ENCODE assay signal across 29 cellular contexts in the genomic region with DNA sequence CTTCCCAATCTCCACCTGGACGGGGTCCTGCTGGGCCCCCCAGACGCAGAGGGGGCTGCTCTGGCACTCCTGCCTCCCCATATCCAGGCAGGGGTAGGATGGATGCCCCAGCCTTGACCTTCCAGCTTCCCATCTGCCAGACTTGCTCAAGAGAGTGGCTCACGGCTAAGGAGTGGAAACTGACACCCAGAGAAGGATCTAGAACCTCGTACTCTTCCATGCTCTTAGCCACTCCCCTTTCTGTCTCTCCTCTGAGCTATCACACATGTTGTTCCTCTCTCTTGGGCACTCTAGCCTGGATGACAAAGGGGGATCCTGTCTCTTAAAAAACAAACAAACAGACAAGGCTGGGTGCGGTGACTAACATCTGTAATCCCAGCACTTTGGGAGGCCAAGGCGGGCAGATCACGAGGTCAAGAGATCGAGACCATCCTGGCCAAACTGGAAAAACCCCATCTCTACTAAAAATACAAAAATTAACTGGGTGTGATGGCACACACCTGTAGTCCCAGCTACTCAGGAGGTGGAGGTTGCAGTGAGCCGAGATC. TPM values are rescaled to one million over a fixed set of nuclear protein-coding genes. Genes with fewer than 3 reads are reported as not detected.
DNase-seq lines count a peak whose midpoint lies in the region; ATAC-seq and TF ChIP-seq lines count a peak whose summit lies in the region.
"Had no signal": no experiment of that assay in that cellular context is flagged by ENCODE, and none has a peak within 500 bp of the region (broad histone marks: within the 10 kb centered on the region; RNA-seq: fewer than 3 reads in every experiment).

No MANE protein-coding gene starts in this region.

- no peak for TF ChIP-seq CTCF in right atrium auricular region (IDR thresholded peaks at IDR 0.05)
- no peak for TF ChIP-seq CTCF in gastroesophageal sphincter (IDR thresholded peaks at IDR 0.05)
- no peak for TF ChIP-seq CTCF in transverse colon (IDR thresholded peaks at IDR 0.05)

- H3K36me3 ChIP-seq in right atrium auricular region (no peaks in the 10 kb centered on the region), gastroesophageal sphincter (no peaks in the 10 kb centered on the region), transverse colon (no peaks in the 10 kb centered on the region)
- H3K36me3 ChIP-seq: gastrocnemius medialis, thoracic aorta had no signal

- DNase-seq in right atrium auricular region (ENCODE audit: low spot score): no peak
- no peak for DNase-seq in Right ventricle myocardium superior
- no peak for DNase-seq in transverse colon
- DNase-seq in stimulated activated CD4-positive, alpha-beta T cell treated with anti-CD3 and anti-CD28 coated beads, Interleukin-15, amount 100 ng/mL, for 24 hours: no peak
- DNase-seq in SIG-M5 (lab: John Stamatoyannopoulos, UW): no peak
- DNase-seq: ACHN; activated naive CD4-positive, alpha-beta T cell treated with anti-CD3 and anti-CD28 coated beads, Interleukin-2, amount 10 ng/mL, durations not matched to agents 7 days and 5 days; activated T-cell treated with anti-CD3 and anti-CD28 coated beads, Interleukin-2, amount 50 U/mL, for 48 hours; aorta; C1 segment of cervical spinal cord; central memory CD4-positive, alpha-beta T cell; gastrocnemius medialis; Kasumi-1; kidney glomerular epithelial cell; natural killer cell; NCI-H1092 treated with DMSO at 0.1 percent for 48 hours; NCI-H2081 treated with DMSO at 0.1 percent for 48 hours; stimulated activated CD4-positive, alpha-beta T cell treated with anti-CD3 and anti-CD28 coated beads, Interleukin-1b, Interleukin-23, amount 100 ng/mL, for 48 hours; T1000 had no signal

- no peak for TF ChIP-seq POLR2A in gastroesophageal sphincter (IDR thresholded peaks at IDR 0.05)
- TF ChIP-seq POLR2A in transverse colon (IDR thresholded peaks at IDR 0.05): no peak

- peak overlapping the region; percentile 51 to 67 for H3K27ac ChIP-seq in right atrium auricular region
- H3K27ac ChIP-seq in gastroesophageal sphincter: peak overlapping the region in 3 of 4 donors; percentile 78 to 88 (median 83)
- peak overlapping the region; percentile 43 to 82 (median 67) for H3K27ac ChIP-seq in transverse colon
- H3K27ac ChIP-seq: gastrocnemius medialis, parathyroid adenoma, RWPE1, thoracic aorta had no signal

- intact Hi-C loops in Right ventricle myocardium superior (cut with DNase I): no loop called here
- intact Hi-C loops in transverse colon (cut with DNase I; ENCODE audit: low total_unique reads): no loop called here

- TF ChIP-seq EP300 in gastroesophageal sphincter (IDR thresholded peaks at IDR 0.05) (no peak), transverse colon (IDR thresholded peaks at IDR 0.05; ENCODE audit: low read depth) (no peak)

- in situ Hi-C loops in transverse colon (cut with MboI; ENCODE audit: low pct_ligation_motif_present in 1 of 4, low pct_unique_long_range_greater_than_20kb in 1 of 4, low sequenced_read_pairs in 3 of 4): loop anchor here in 2 of 4 donors (10.0 kb wide), 2 partner anchors 68 to 78 kb away; partner anchors contain the start of gene NRTN (in 1 of the 2)

- H3K4me1 ChIP-seq in right atrium auricular region (peaks cover 0 to 11% of the 10 kb centered on the region in 2 donors), gastroesophageal sphincter (peaks cover 0 to 61% (median 12%) of the 10 kb centered on the region in 3 donors), transverse colon (peaks cover 12 to 15% (median 13%) of the 10 kb centered on the region in 4 donors)
- H3K4me1 ChIP-seq: parathyroid adenoma had no signal

- ATAC-seq in Right ventricle myocardium superior (ENCODE audit: poor library complexity) (no peak), gastroesophageal sphincter (no peak)
- ATAC-seq: activated CD4-positive, CD25-positive, alpha-beta regulatory T cell treated with anti-CD3 and anti-CD28 coated beads, Interleukin-2, amount 50 U/mL, for 24 hours; gastrocnemius medialis; natural killer cell; stimulated activated memory B cell treated with anti-CD40 and anti-IgM and Interleukin-4, amounts not matched to agents 10 μg/mL and 1 μg/mL and 100 μg/mL, for 72 hours had no signal

- H3K27me3 ChIP-seq in right atrium auricular region (no peaks in the 10 kb centered on the region), gastroesophageal sphincter (no peaks in the 10 kb centered on the region), transverse colon (peaks cover 42% of the 10 kb centered on the region)

- WGBS in gastroesophageal sphincter (ENCODE audit: low coverage in 1 of 2), 2 donors: 35 to 78% methylated on average over 2 to 3 of the region's 9 CpGs
- WGBS in transverse colon (ENCODE audit: low coverage in 1 of 2), 2 donors: 20 to 58% methylated on average over 1 to 9 of the region's 9 CpGs

- H3K9me3 ChIP-seq in right atrium auricular region: no peaks in the 10 kb centered on the region
- no peaks in the 10 kb centered on the region for H3K9me3 ChIP-seq in gastroesophageal sphincter
- no peaks in the 10 kb centered on the region for H3K9me3 ChIP-seq in transverse colon
- H3K9me3 ChIP-seq: gastrocnemius medialis, thoracic aorta had no signal

- H3K4me3 ChIP-seq in right atrium auricular region: no peak overlapping the region
- no peak overlapping the region for H3K4me3 ChIP-seq in gastroesophageal sphincter
- H3K4me3 ChIP-seq in transverse colon: no peak overlapping the region
- H3K4me3 ChIP-seq: gastrocnemius medialis, thoracic aorta had no signal

RNA-seq across cellular contexts. Expression of gene FUT5, which starts 12.2 kb away (rescaled TPM):
- not detected for total RNA-seq in right atrium auricular region
- total RNA-seq in Right ventricle myocardium superior: not detected
- not detected for total RNA-seq in gastroesophageal sphincter
- total RNA-seq in transverse colon: 1 to 10 TPM in 1 of 4 donors, not detected in 3; 4.8 TPM
- total RNA-seq: activated CD8-positive, alpha-beta memory T cell treated with anti-CD3 and anti-CD28 coated beads for 36 hours; aorta; epithelial cell of proximal tubule; gastrocnemius medialis; HT1080; mesenteric fat pad; thoracic aorta had no signal

RNA-seq across cellular contexts. Expression of gene NDUFA11, which starts 21.1 kb away (rescaled TPM):
- total RNA-seq in right atrium auricular region (100 to 1,000 TPM; 368 to 648 TPM), Right ventricle myocardium superior (606 TPM), gastroesophageal sphincter (100 to 1,000 TPM; 244 to 299 (median 265) TPM), transverse colon (100 to 1,000 TPM; 149 to 352 (median 235) TPM)

RNA-seq across cellular contexts. Expression of gene VMAC, which starts 22.2 kb away (rescaled TPM):
- total RNA-seq in right atrium auricular region (1 to 10 TPM; 2.6 to 4.1 TPM), Right ventricle myocardium superior (2.1 TPM), gastroesophageal sphincter (1 to 10 TPM; 5.0 to 9.3 (median 8.0) TPM), transverse colon (10 to 100 TPM in 2 of 4 donors, 1 to 10 TPM in 2; 8.9 to 59.5 (median 18.4) TPM)

RNA-seq across cellular contexts. Expression of gene FUT3, which starts 31.2 kb away (rescaled TPM):
- not detected for total RNA-seq in right atrium auricular region
- not detected for total RNA-seq in Right ventricle myocardium superior
- 1 to 10 TPM in 2 of 4 donors, under 1 TPM in 1, not detected in 1; 0.12 to 4.8 (median 4.5) TPM for total RNA-seq in gastroesophageal sphincter
- total RNA-seq in transverse colon: 100 to 1,000 TPM; 180 to 222 (median 191) TPM
- total RNA-seq: activated CD8-positive, alpha-beta memory T cell treated with anti-CD3 and anti-CD28 coated beads for 36 hours; aorta; HT1080; mesenteric fat pad; natural killer cell; thoracic aorta had no signal

RNA-seq across cellular contexts. Expression of gene CAPS, which starts 31.6 kb away (rescaled TPM):
- total RNA-seq in right atrium auricular region (1 to 10 TPM; 4.5 to 7.3 TPM), Right ventricle myocardium superior (3.4 TPM), gastroesophageal sphincter (10 to 100 TPM in 3 of 4 donors, 1 to 10 TPM in 1; 10.0 to 19.6 (median 15.2) TPM), transverse colon (10 to 100 TPM; 24.6 to 57.3 (median 38.0) TPM)
